In the genomic region with DNA sequence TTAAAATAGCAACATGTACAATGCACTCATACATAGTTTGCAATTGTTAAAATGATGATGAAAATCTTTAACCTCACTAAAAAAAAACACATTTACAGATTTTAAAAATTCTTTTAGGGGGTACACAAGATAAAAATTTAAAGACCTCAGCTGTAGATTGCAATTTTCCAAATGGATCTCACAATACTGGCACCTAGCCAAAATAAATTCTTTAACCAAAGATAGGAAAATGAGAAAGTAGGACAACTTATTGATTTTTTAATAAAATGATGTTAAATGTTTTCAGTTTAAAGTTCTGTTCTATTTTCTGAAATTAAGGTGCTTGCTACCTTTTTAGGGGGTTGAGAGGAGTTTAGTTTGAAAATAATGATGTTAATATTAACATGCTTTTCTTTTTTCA, we compare ENCODE assay signal across 27 cellular contexts.
"Had no signal": no experiment of that assay in that cellular context is flagged by ENCODE, and none has a peak within 500 bp of the region (broad histone marks: within the 10 kb centered on the region; RNA-seq: fewer than 3 reads in every experiment).

No MANE protein-coding gene starts in this region.

- H3K36me3 Mint-ChIP-seq: naive thymus-derived CD4-positive, alpha-beta T cell; natural killer cell treated with Interleukin-12 subunit alpha and Interleukin-12 subunit beta and Interleukin-15 and Interleukin-18, amount 100 ng/mL, for 72 hours; stimulated activated naive B cell treated with anti-CD40 and anti-IgM and Interleukin-4, amounts not matched to agents 10 μg/mL and 1 μg/mL and 100 μg/mL, for 72 hours had no signal

- H3K4me1 ChIP-seq: thyroid gland, vagina had no signal

- H3K9me3 Mint-ChIP-seq: naive thymus-derived CD4-positive, alpha-beta T cell; natural killer cell treated with Interleukin-12 subunit alpha and Interleukin-12 subunit beta and Interleukin-15 and Interleukin-18, amount 100 ng/mL, for 72 hours; stimulated activated naive B cell treated with anti-CD40 and anti-IgM and Interleukin-4, amounts not matched to agents 10 μg/mL and 1 μg/mL and 100 μg/mL, for 72 hours had no signal

- H3K27ac ChIP-seq: left lung, prostate gland, skin epidermis, testis, thyroid gland, transverse colon, upper lobe of left lung, vagina had no signal

- H3K27me3 ChIP-seq: left lung, pancreas, stomach, testis, thyroid gland, transverse colon, upper lobe of left lung, vagina had no signal

- H3K36me3 ChIP-seq: left lung, pancreas, prostate gland, stomach, thyroid gland, transverse colon, upper lobe of left lung, vagina had no signal

- H3K4me3 ChIP-seq: left lung, lung, mucosa of descending colon, pancreas, prostate gland, skin epidermis, stomach, testis, thyroid gland, transverse colon, upper lobe of left lung, vagina had no signal

- DNase-seq: kidney; left colon; left lung; midbrain; mucosa of descending colon; naive thymus-derived CD4-positive, alpha-beta T cell; nucleus accumbens; pancreas; posterior cingulate gyrus; retina; right cardiac atrium; stimulated activated CD4-positive, alpha-beta T cell treated with anti-CD3 and anti-CD28 coated beads, Interleukin-12 subunit alpha, Interleukin-12 subunit beta, amount 100 ng/mL, for 4 hours; stimulated activated CD4-positive, alpha-beta T cell treated with anti-CD3 and anti-CD28 coated beads, Interleukin-15, amount 100 ng/mL, for 24 hours; stimulated activated CD4-positive, alpha-beta T cell treated with anti-CD3 and anti-CD28 coated beads, Interleukin-2, amount 100 ng/mL, for 24 hours; stimulated activated CD4-positive, alpha-beta T cell treated with anti-CD3 and anti-CD28 coated beads, Interleukin-4, amount 100 ng/mL, for 1 hour; stimulated activated naive B cell treated with anti-CD40 and anti-IgM and Interleukin-4, amounts not matched to agents 10 μg/mL and 1 μg/mL and 100 μg/mL, for 72 hours; stimulated activated naive CD8-positive, alpha-beta T cell treated with anti-CD3 and anti-CD28 coated beads, Interleukin-15, Interleukin-2, amounts not matched to agents 100 U/mL and 50 U/mL, for 24 hours; stomach; testis; thyroid gland; transverse colon; upper lobe of left lung had no signal

- H3K4me1 Mint-ChIP-seq: stimulated activated naive B cell treated with anti-CD40 and anti-IgM and Interleukin-4, amounts not matched to agents 10 μg/mL and 1 μg/mL and 100 μg/mL, for 72 hours had no signal

- H3K4me3 Mint-ChIP-seq: naive thymus-derived CD4-positive, alpha-beta T cell; natural killer cell treated with Interleukin-12 subunit alpha and Interleukin-12 subunit beta and Interleukin-15 and Interleukin-18, amount 100 ng/mL, for 72 hours; stimulated activated naive B cell treated with anti-CD40 and anti-IgM and Interleukin-4, amounts not matched to agents 10 μg/mL and 1 μg/mL and 100 μg/mL, for 72 hours had no signal

- H3K9me3 ChIP-seq: left lung, mucosa of descending colon, pancreas, prostate gland, stomach, testis, thyroid gland, transverse colon, upper lobe of left lung, vagina had no signal

- H3K27ac Mint-ChIP-seq: naive thymus-derived CD4-positive, alpha-beta T cell; natural killer cell treated with Interleukin-12 subunit alpha and Interleukin-12 subunit beta and Interleukin-15 and Interleukin-18, amount 100 ng/mL, for 72 hours; stimulated activated naive B cell treated with anti-CD40 and anti-IgM and Interleukin-4, amounts not matched to agents 10 μg/mL and 1 μg/mL and 100 μg/mL, for 72 hours had no signal
